Comparison of ENCODE assay signal across 1 cellular context in the genomic region with DNA sequence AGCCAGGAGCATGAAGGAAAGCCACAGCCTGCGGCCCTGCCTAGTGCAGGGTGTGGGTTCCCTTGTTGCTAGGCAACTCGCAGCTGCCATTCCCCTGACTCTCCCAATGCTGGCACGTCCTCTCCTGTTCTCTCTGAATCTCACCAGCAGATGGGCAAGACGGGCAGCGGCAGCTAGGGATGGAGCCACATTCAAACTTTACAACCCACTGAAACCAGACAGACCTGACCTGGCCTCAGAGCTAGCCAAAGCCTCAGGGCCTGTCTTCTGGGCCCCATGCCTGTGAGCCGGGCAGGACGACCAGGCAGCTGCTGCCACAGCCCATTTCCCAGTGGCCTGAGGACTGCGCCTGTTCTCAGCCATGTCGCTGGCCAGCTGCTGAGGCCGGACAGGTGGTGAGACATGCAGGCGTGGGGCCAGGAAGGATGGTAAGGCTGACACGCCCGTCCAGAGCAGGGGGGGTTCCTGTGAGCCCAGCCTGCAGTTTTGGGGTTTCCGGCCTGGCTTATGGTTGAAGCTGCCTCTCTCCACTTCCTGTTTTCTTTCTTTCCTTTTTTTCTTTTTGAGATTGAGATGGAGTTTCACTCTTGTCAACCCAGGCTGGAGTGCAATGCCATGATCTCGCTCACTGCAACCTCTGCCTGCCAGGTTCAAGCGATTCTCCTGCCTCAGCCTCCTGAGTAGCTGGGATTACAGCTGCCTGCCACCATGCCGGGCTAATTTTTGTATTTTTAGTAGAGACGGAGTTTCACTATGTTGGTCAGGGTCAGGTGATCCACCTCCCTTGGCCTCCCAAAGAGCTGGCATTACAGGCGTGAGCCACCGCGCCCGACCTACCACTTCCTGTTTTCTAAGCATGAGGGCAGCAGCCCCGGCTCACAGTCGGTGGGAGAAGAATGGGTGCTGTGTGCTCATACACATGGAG.
TF ChIP-seq lines count a peak whose summit lies in the region.

No MANE protein-coding gene starts in this region.

TF ChIP-seq in GM12878, 131 proteins besides CTCF, POLR2A, EP300 and RAD21 (continued from another document and continues in another):
- TF ChIP-seq, protein P1, sequence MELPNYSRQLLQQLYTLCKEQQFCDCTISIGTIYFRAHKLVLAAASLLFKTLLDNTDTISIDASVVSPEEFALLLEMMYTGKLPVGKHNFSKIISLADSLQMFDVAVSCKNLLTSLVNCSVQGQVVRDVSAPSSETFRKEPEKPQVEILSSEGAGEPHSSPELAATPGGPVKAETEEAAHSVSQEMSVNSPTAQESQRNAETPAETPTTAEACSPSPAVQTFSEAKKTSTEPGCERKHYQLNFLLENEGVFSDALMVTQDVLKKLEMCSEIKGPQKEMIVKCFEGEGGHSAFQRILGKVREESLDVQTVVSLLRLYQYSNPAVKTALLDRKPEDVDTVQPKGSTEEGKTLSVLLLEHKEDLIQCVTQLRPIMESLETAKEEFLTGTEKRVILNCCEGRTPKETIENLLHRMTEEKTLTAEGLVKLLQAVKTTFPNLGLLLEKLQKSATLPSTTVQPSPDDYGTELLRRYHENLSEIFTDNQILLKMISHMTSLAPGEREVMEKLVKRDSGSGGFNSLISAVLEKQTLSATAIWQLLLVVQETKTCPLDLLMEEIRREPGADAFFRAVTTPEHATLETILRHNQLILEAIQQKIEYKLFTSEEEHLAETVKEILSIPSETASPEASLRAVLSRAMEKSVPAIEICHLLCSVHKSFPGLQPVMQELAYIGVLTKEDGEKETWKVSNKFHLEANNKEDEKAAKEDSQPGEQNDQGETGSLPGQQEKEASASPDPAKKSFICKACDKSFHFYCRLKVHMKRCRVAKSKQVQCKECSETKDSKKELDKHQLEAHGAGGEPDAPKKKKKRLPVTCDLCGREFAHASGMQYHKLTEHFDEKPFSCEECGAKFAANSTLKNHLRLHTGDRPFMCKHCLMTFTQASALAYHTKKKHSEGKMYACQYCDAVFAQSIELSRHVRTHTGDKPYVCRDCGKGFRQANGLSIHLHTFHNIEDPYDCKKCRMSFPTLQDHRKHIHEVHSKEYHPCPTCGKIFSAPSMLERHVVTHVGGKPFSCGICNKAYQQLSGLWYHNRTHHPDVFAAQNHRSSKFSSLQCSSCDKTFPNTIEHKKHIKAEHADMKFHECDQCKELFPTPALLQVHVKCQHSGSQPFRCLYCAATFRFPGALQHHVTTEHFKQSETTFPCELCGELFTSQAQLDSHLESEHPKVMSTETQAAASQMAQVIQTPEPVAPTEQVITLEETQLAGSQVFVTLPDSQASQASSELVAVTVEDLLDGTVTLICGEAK (IDR thresholded peaks at IDR 0.05; ENCODE audit: borderline replicate concordance), result peak; percentile 33; the same call in 1 of the 2 replicates
- TF ChIP-seq NKRF (conservative IDR thresholded peaks at IDR 0.05) (peak; percentile 60; the same call in 1 of the 2 replicates), SKIL (IDR thresholded peaks at IDR 0.05; ENCODE audit: low read depth, poor library complexity, severe bottlenecking) (peak; percentile 53), RFX5 (IDR thresholded peaks at IDR 0.05; ENCODE audit: low read depth, low read length) (no peak), RUNX3 (IDR thresholded peaks at IDR 0.05; ENCODE audit: low read length) (peak; percentile 81), ZNF622 (IDR thresholded peaks at IDR 0.05) (no peak), EGR1 (IDR thresholded peaks at IDR 0.05; ENCODE audit: borderline replicate concordance in 1 of 2, low read depth in 2 of 2, low read length in 2 of 2) (no peak), ZNF207 (IDR thresholded peaks at IDR 0.05; ENCODE audit: borderline replicate concordance) (no peak), MYB (IDR thresholded peaks at IDR 0.05; ENCODE audit: borderline replicate concordance, low read depth, low read length) (no peak), KLF5 (IDR thresholded peaks at IDR 0.05; ENCODE audit: partially characterized antibody) (no peak), POLR2AphosphoS2 (IDR thresholded peaks at IDR 0.05; ENCODE audit: low read depth, low read length) (no peak), YY1 (IDR thresholded peaks at IDR 0.05; ENCODE audit: low read depth, low read length) (0 out of 2 replicates have a peak, but pooled peaks have one; percentile 9), SREBF2 (IDR thresholded peaks at IDR 0.05; ENCODE audit: low read length) (no peak), RCOR1 (conservative IDR thresholded peaks at IDR 0.05; ENCODE audit: low read depth, low read length) (no peak), RAD51 (IDR thresholded peaks at IDR 0.05) (peak; percentile 77), EED (IDR thresholded peaks at IDR 0.05; ENCODE audit: low read depth) (peak; percentile 43), TCF3 (IDR thresholded peaks at IDR 0.05; ENCODE audit: borderline replicate concordance, insufficient read depth, low read depth, low read length) (peak; percentile 78; the same call in 1 of the 2 replicates), NBN (IDR thresholded peaks at IDR 0.05) (peak; percentile 82), RB1 (IDR thresholded peaks at IDR 0.05; ENCODE audit: borderline replicate concordance) (0 out of 2 replicates have a peak, but pooled peaks have one; percentile 55), GABPA (IDR thresholded peaks at IDR 0.05; ENCODE audit: low read depth) (peak; percentile 66; the same call in 1 of the 2 replicates), ASH2L (IDR thresholded peaks at IDR 0.05; ENCODE audit: borderline replicate concordance, low read depth) (no peak), STAT1 (conservative IDR thresholded peaks at IDR 0.05) (no peak; the same call in 1 of the 2 replicates), TCF7 (IDR thresholded peaks at IDR 0.05; ENCODE audit: borderline replicate concordance) (no peak), ZBTB11 (CRISPR knock-in tag; IDR thresholded peaks at IDR 0.05) (no peak), HDGF (IDR thresholded peaks at IDR 0.05) (peak; percentile 96), ZNF687 (IDR thresholded peaks at IDR 0.05) (peak; percentile 71), ZZZ3 (IDR thresholded peaks at IDR 0.05; ENCODE audit: control insufficient read depth, insufficient read length, low read depth) (no peak), E2F4 (IDR thresholded peaks at IDR 0.05; ENCODE audit: low read depth, low read length) (no peak), HDAC6 (IDR thresholded peaks at IDR 0.05; ENCODE audit: unreplicated experiment) (no peak), E4F1 (IDR thresholded peaks at IDR 0.05; ENCODE audit: borderline replicate concordance, partially characterized antibody) (no peak), ZNF217 (IDR thresholded peaks at IDR 0.05) (no peak), ZNF24 (IDR thresholded peaks at IDR 0.05) (no peak), SPI1 (IDR thresholded peaks at IDR 0.05; ENCODE audit: borderline replicate concordance, insufficient read depth, low read depth, low read length) (peak; percentile 93), CREM (IDR thresholded peaks at IDR 0.05; ENCODE audit: low read depth) (no peak)
- TF ChIP-seq, protein P2, sequence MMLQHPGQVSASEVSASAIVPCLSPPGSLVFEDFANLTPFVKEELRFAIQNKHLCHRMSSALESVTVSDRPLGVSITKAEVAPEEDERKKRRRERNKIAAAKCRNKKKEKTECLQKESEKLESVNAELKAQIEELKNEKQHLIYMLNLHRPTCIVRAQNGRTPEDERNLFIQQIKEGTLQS (IDR thresholded peaks at IDR 0.05; ENCODE audit: borderline replicate concordance, extremely low read depth, low read depth, low read length), result no peak
